Comparison of ENCODE assay signal across 8 cellular contexts in genomic region chr17:13931111-13931526, GRCh38.
DNase-seq lines count a peak whose midpoint lies in the region; TF ChIP-seq lines count a peak whose summit lies in the region.

No MANE protein-coding gene starts in this region.

- TF ChIP-seq CTCF in OCI-LY1 (IDR thresholded peaks at IDR 0.05; ENCODE audit: low read length) (no peak), fibroblast of pulmonary artery (IDR thresholded peaks at IDR 0.05; ENCODE audit: low read length, missing control alignments) (no peak), coronary artery (IDR thresholded peaks at IDR 0.05) (no peak), RWPE1 (conservative IDR thresholded peaks at IDR 0.05; ENCODE audit: low read depth) (no peak), BE2C (IDR thresholded peaks at IDR 0.05; ENCODE audit: low read depth, low read length) (no peak)

- H3K9me2 ChIP-seq in OCI-LY1 (ENCODE audit: low read depth, low read length), result no peaks in the 10 kb centered on the region

- CTCF ChIA-PET in RWPE1 (lab: Yijun Ruan, JAX), result no interaction called here

- H3K27me3 ChIP-seq in OCI-LY1 (ENCODE audit: insufficient read depth, low read length) (no peaks in the 10 kb centered on the region), BE2C (no peaks in the 10 kb centered on the region)

- H3K9me3 ChIP-seq in OCI-LY1 (ENCODE audit: low read length), result peaks cover 7% of the 10 kb centered on the region; the same call in 1 of the 2 replicates
- H3K9me3 ChIP-seq in BE2C, result no peaks in the 10 kb centered on the region

- H3K4me1 ChIP-seq in OCI-LY1 (ENCODE audit: insufficient read depth, low read length, severe bottlenecking) (peaks cover 18% of the 10 kb centered on the region), BE2C (no peaks in the 10 kb centered on the region)

- H3K9ac ChIP-seq in OCI-LY1 (ENCODE audit: low read length), result no peak overlapping the region

- no peak overlapping the region for H3K4me2 ChIP-seq in OCI-LY1 (ENCODE audit: low read length)

- H3F3A ChIP-seq in OCI-LY1 (ENCODE audit: insufficient read depth, low read length), result no peaks in the 10 kb centered on the region

- no peak overlapping the region for H2AFZ ChIP-seq in OCI-LY1 (ENCODE audit: low read length)

- no peaks in the 10 kb centered on the region for H4K20me1 ChIP-seq in OCI-LY1 (ENCODE audit: insufficient read depth, low read length)

- no peaks in the 10 kb centered on the region for H3K79me2 ChIP-seq in OCI-LY1 (ENCODE audit: insufficient read depth, low read length)

- H3K36me3 ChIP-seq in OCI-LY1 (ENCODE audit: insufficient read depth, low read length), result no peaks in the 10 kb centered on the region
- no peaks in the 10 kb centered on the region for H3K36me3 ChIP-seq in BE2C

- H3K4me3 ChIP-seq in OCI-LY1 (ENCODE audit: low read depth, low read length, poor library complexity, severe bottlenecking) (no peak overlapping the region), fibroblast of pulmonary artery (replicated peaks; ENCODE audit: low read depth, low read length) (no peak overlapping the region), coronary artery (no peak overlapping the region), BE2C (ENCODE audit: low read depth, low read length) (no peak overlapping the region)

- DNase-seq in EH (ENCODE audit: low read depth) (peak; percentile 58), fibroblast of pulmonary artery (ENCODE audit: low read depth) (peak; percentile 23), non-pigmented ciliary epithelial cell (ENCODE audit: low read depth) (peak; percentile 9), coronary artery (ENCODE audit: low spot score) (no peak), RWPE1 (ENCODE audit: low spot score) (no peak), NCI-H146 (lab: John Stamatoyannopoulos, UW) (no peak), BE2C (no peak)

- POLR2A ChIA-PET in RWPE1 (lab: Yijun Ruan, JAX; ENCODE audit: low non-redundant PET), result no interaction called here

- peak overlapping the region; percentile 30 for H3K27ac ChIP-seq in OCI-LY1 (ENCODE audit: low read depth, low read length, poor library complexity, severe bottlenecking)
- H3K27ac ChIP-seq in coronary artery, result peak overlapping the region in 1 of 2 donors; percentile 61
- H3K27ac ChIP-seq in RWPE1, result no peak overlapping the region

Comparison
In these comparisons a context has a peak if more than half of its experiments do, and no peak if none do; other contexts are left out.
1. DNase-seq: peak in EH (single experiment), fibroblast of pulmonary artery (single experiment) and non-pigmented ciliary epithelial cell (single experiment); none in coronary artery (single experiment), RWPE1 (single experiment), NCI-H146 (single experiment) and BE2C (single experiment).